ENCODE assay signal across 8 cellular contexts in the genomic region with DNA sequence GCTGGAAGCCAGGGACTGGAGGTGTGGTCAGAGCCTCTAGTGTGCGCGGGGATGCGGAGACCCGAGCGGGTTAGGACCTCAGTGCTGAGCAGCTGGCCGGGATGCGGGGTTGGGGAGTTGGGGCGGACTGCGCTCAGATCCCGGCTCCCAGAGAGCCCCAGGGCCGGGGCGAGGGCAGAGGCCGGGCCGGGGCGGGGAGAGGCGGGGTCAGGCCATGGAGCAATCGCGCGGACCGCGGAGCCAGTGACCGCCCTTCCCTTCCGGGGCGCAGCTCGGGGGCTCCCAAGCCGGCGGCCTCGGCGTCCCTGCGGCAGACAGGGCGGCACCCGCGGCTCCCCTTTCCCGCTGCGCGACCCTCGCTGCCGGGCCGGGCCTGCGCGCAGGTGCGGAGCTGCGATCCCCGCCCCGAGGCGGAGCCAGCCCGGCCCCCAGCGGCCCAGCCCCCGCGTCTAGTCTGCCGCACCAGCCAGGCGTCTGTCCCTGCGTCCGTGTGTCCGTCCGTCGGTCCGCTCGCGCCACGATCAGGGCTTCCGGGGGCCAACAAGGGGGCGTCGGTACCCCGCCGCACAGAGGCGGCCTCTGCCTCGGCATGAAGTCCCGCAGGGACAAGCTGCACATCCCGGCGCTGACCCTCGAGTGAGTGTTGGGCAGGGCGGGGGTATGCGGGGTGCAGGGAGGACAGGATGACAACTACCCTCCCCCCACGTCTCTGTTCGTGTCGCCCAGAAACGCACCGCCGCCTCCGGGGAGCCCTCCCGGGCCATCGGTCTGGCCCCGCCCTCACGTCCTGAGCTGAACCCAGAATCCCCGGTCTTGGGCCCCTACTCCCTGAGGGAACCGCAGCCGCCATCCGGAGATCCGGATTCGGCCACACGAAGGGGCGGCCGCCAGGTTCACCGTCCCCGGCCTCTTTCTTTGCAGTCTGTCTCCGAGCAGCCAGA. TPM values are rescaled to one million over a fixed set of nuclear protein-coding genes. Genes with fewer than 3 reads are reported as not detected.
DNase-seq lines count a peak whose midpoint lies in the region; ATAC-seq and TF ChIP-seq lines count a peak whose summit lies in the region.

No MANE protein-coding gene starts in this region.

- peak overlapping the region; percentile 31 for H3K4me3 ChIP-seq in mucosa of stomach (ENCODE audit: low read length)
- peak overlapping the region; percentile 57 to 63 for H3K4me3 ChIP-seq in testis

- H3K36me3 Mint-ChIP-seq in endothelial cell (ENCODE audit: low read depth, unreplicated experiment), result peaks cover 4% of the 10 kb centered on the region

- H3K4me1 ChIP-seq in mucosa of stomach (ENCODE audit: control insufficient read depth, insufficient read depth, low read length) (peaks cover 31% of the 10 kb centered on the region), testis (no peaks in the 10 kb centered on the region)

- H3K27me3 ChIP-seq in mucosa of stomach (ENCODE audit: control insufficient read depth, insufficient read depth, low read length) (no peaks in the 10 kb centered on the region), testis (no peaks in the 10 kb centered on the region)

- H3K27me3 Mint-ChIP-seq in endothelial cell (ENCODE audit: unreplicated experiment), result peaks cover 20% of the 10 kb centered on the region

- DNase-seq in CD1c-positive myeloid dendritic cell (ENCODE audit: extremely low spot score), result peak; percentile 66
- DNase-seq in activated CD4-positive, alpha-beta T cell treated with anti-CD3 and anti-CD28 coated beads for 48 hours, result peak; percentile 48
- DNase-seq in endothelial cell (ENCODE audit: low spot score), result no peak
- peak; percentile 35 for DNase-seq in testis
- no peak for DNase-seq in NCI-H1694 treated with DMSO at 0.1 percent for 48 hours (lab: John Stamatoyannopoulos, UW)

- peaks cover 9% of the 10 kb centered on the region for H3K4me1 Mint-ChIP-seq in endothelial cell (ENCODE audit: unreplicated experiment)

- H3K9me3 Mint-ChIP-seq in endothelial cell (ENCODE audit: unreplicated experiment), result no peaks in the 10 kb centered on the region

- H3K27ac Mint-ChIP-seq in endothelial cell (ENCODE audit: unreplicated experiment), result no peak overlapping the region

- TF ChIP-seq CTCF in endothelial cell (IDR thresholded peaks at IDR 0.05; ENCODE audit: unreplicated experiment), result no peak
- TF ChIP-seq CTCF in testis (IDR thresholded peaks at IDR 0.05), result no peak

- peak overlapping the region; percentile 88 for H3K4me3 Mint-ChIP-seq in endothelial cell (ENCODE audit: unreplicated experiment)

- H3K36me3 ChIP-seq in mucosa of stomach (ENCODE audit: control insufficient read depth, insufficient read depth, low read length) (no peaks in the 10 kb centered on the region), testis (ENCODE audit: low read depth, missing control alignments) (no peaks in the 10 kb centered on the region)

- no peak overlapping the region for H3K27ac ChIP-seq in testis

- TF ChIP-seq POLR2A in testis (IDR thresholded peaks at IDR 0.05), result no peak

- 2 to 4% methylated on average over 19 to 74 of the region's 97 CpGs for WGBS in testis, 2 donors

- no peaks in the 10 kb centered on the region for H3K9me3 ChIP-seq in mucosa of stomach (ENCODE audit: control insufficient read depth, low read length)
- H3K9me3 ChIP-seq in testis, result no peaks in the 10 kb centered on the region

- peak; percentile 43 for ATAC-seq in HG02763 (IDR thresholded peaks at IDR 0.05; ENCODE audit: unreplicated experiment)
- no peak for ATAC-seq in HG03354 (IDR thresholded peaks at IDR 0.05; ENCODE audit: poor library complexity, severe bottlenecking, unreplicated experiment)

- H3K9ac ChIP-seq in mucosa of stomach (ENCODE audit: low read length), result peak overlapping the region; percentile 76

- intact Hi-C loops in testis (cut with DNase I; ENCODE audit: low total_unique reads), result loop anchor here (10.0 kb wide), 1 partner anchor 55 kb away; no protein-coding TSS in a partner anchor

RNA-seq across cellular contexts. Expression of gene MAST3, which starts 12.4 kb away (rescaled TPM):
- total RNA-seq in endothelial cell (ENCODE audit: unreplicated experiment) (3.9 TPM), testis (10 to 100 TPM in 1 of 2 donors, 1 to 10 TPM in 1; 9.7 to 11.2 TPM)
- polyA plus RNA-seq in testis (ENCODE audit: insufficient read depth, low read depth, low replicate concordance), result 5.0 TPM

RNA-seq across cellular contexts. Expression of gene IL12RB1, which starts 23.3 kb away (rescaled TPM):
- total RNA-seq in endothelial cell (ENCODE audit: unreplicated experiment) (not detected), testis (1 to 10 TPM in 1 of 2 donors, under 1 TPM in 1; 0.39 to 2.5 TPM)
- 1.8 TPM for polyA plus RNA-seq in testis (ENCODE audit: insufficient read depth, low read depth, low replicate concordance)

RNA-seq across cellular contexts. Expression of gene PIK3R2, which starts 43.0 kb away (rescaled TPM):
- total RNA-seq in endothelial cell (ENCODE audit: unreplicated experiment), result 28.0 TPM
- total RNA-seq in testis, result 10 to 100 TPM; 87.6 to 94.3 TPM
- 21.0 TPM for polyA plus RNA-seq in testis (ENCODE audit: insufficient read depth, low read depth, low replicate concordance)

Comparison
In these comparisons a context has a peak if more than half of its experiments do, and no peak if none do; other contexts are left out.
1. DNase-seq: peak in CD1c-positive myeloid dendritic cell (single experiment), activated CD4-positive, alpha-beta T cell treated with anti-CD3 and anti-CD28 coated beads for 48 hours (single experiment) and testis (single experiment); none in endothelial cell (single experiment) and NCI-H1694 treated with DMSO at 0.1 percent for 48 hours (single experiment).